In the genomic region with DNA sequence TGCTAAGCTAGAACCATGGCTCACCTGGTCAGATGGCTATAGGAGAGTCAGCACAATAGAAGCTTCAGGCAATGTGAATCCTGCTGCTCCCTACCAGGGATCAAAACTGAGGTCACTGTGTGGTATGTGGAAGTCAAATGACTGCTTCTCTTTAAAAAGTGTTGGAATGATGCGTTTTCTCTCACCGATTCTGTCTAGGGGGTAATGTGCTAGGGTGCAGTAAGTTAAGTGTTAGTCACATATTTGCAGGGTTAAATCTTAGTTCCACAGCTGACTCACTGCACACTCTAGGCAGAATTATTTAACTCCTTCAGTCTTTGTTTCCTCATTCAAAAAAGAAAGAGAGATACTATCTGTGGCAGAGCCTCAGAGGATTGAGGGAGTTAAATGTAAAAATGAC, we compare ENCODE assay signal across 16 cellular contexts.
DNase-seq lines count a peak whose midpoint lies in the region; ATAC-seq and TF ChIP-seq lines count a peak whose summit lies in the region.
"Had no signal": no experiment of that assay in that cellular context is flagged by ENCODE, and none has a peak within 500 bp of the region (broad histone marks: within the 10 kb centered on the region; RNA-seq: fewer than 3 reads in every experiment).

No MANE protein-coding gene starts in this region.

- intact Hi-C loops in CD14-positive monocyte (cut with micrococcal nuclease): no loop called here

- H3K36me3 Mint-ChIP-seq in CD14-positive monocyte: no peaks in the 10 kb centered on the region
- H3K36me3 Mint-ChIP-seq: activated naive CD4-positive, alpha-beta T cell treated with anti-CD3 and anti-CD28 coated beads, Interleukin-2, amount 50 U/mL, for 24 hours had no signal

- H3K27me3 ChIP-seq in RWPE2 (ENCODE audit: insufficient read depth, poor library complexity, severe bottlenecking): no peaks in the 10 kb centered on the region
- H3K27me3 ChIP-seq: transverse colon had no signal

- peak; percentile 66 for ATAC-seq in RWPE2 (ENCODE audit: low read depth)

- H3K27ac ChIP-seq in RWPE2 (ENCODE audit: poor library complexity, severe bottlenecking): no peak overlapping the region
- H3K27ac ChIP-seq: HL-60, transverse colon, VCaP had no signal

- no peaks in the 10 kb centered on the region for H3K36me3 ChIP-seq in RWPE2 (ENCODE audit: low read depth)
- H3K36me3 ChIP-seq: transverse colon had no signal

- H3K9me3 ChIP-seq in RWPE2 (ENCODE audit: severe bottlenecking): no peaks in the 10 kb centered on the region
- H3K9me3 ChIP-seq: transverse colon had no signal

- DNase-seq in EL (peak; percentile 95), RWPE2 (ENCODE audit: low spot score) (no peak), fibroblast of the aortic adventitia (ENCODE audit: low read depth) (peak; percentile 8), renal cortical epithelial cell (ENCODE audit: low read depth) (peak; percentile 94), nucleus accumbens (lab: John Stamatoyannopoulos, UW) (no peak), NCI-H1092 (lab: John Stamatoyannopoulos, UW) (no peak), CD14-positive monocyte (ENCODE audit: low spot score) (no peak)
- no peak for DNase-seq in activated CD4-positive, alpha-beta T cell treated with anti-CD3 and anti-CD28 coated beads, Interleukin-2, amount 50 U/mL, for 48 hours
- DNase-seq: C1 segment of cervical spinal cord; cortex of kidney; posterior cingulate gyrus; stimulated activated CD4-positive, alpha-beta T cell treated with anti-CD3 and anti-CD28 coated beads, Interleukin-2, amount 100 ng/mL, for 24 hours; transverse colon had no signal

- H3K4me1 Mint-ChIP-seq in CD14-positive monocyte: no peaks in the 10 kb centered on the region
- H3K4me1 Mint-ChIP-seq: activated naive CD4-positive, alpha-beta T cell treated with anti-CD3 and anti-CD28 coated beads, Interleukin-2, amount 50 U/mL, for 24 hours had no signal

- no peak overlapping the region for H3K4me3 Mint-ChIP-seq in CD14-positive monocyte
- H3K4me3 Mint-ChIP-seq: activated naive CD4-positive, alpha-beta T cell treated with anti-CD3 and anti-CD28 coated beads, Interleukin-2, amount 50 U/mL, for 24 hours had no signal

- H3K9me3 Mint-ChIP-seq in CD14-positive monocyte: peaks cover 0 to 6% (median 2%) of the 10 kb centered on the region in 7 donors

- no peak for TF ChIP-seq CTCF in RWPE2 (IDR thresholded peaks at IDR 0.05; ENCODE audit: poor library complexity, severe bottlenecking)
- no peak for TF ChIP-seq CTCF in fibroblast of the aortic adventitia (IDR thresholded peaks at IDR 0.05; ENCODE audit: insufficient read depth, low read length)
- no peak for TF ChIP-seq CTCF in CD14-positive monocyte (IDR thresholded peaks at IDR 0.05)

- H3K4me3 ChIP-seq in RWPE2 (ENCODE audit: severe bottlenecking): no peak overlapping the region
- no peak overlapping the region for H3K4me3 ChIP-seq in fibroblast of the aortic adventitia (ENCODE audit: low read depth, low read length)
- H3K4me3 ChIP-seq: transverse colon had no signal

- H3K27me3 Mint-ChIP-seq in CD14-positive monocyte (ENCODE audit: low read depth in 3 of 3): peaks cover 2 to 3% (median 2%) of the 10 kb centered on the region in 3 donors

- H3K27ac Mint-ChIP-seq in CD14-positive monocyte: no peak overlapping the region
- H3K27ac Mint-ChIP-seq: activated naive CD4-positive, alpha-beta T cell treated with anti-CD3 and anti-CD28 coated beads, Interleukin-2, amount 50 U/mL, for 24 hours had no signal

- H3K4me1 ChIP-seq in RWPE2 (ENCODE audit: insufficient read depth, poor library complexity, severe bottlenecking): peaks cover 3% of the 10 kb centered on the region
- H3K4me1 ChIP-seq: transverse colon had no signal

Comparison
In these comparisons a context has a peak if more than half of its experiments do, and no peak if none do; other contexts are left out.
1. DNase-seq: peak in EL (single experiment), fibroblast of the aortic adventitia (single experiment) and renal cortical epithelial cell (single experiment); none in RWPE2 (single experiment), nucleus accumbens (0 of 56), NCI-H1092 (single experiment), CD14-positive monocyte (single experiment) and activated CD4-positive, alpha-beta T cell treated with anti-CD3 and anti-CD28 coated beads, Interleukin-2, amount 50 U/mL, for 48 hours (0 of 2).